ENCODE assay signal across 9 cellular contexts in the genomic region with DNA sequence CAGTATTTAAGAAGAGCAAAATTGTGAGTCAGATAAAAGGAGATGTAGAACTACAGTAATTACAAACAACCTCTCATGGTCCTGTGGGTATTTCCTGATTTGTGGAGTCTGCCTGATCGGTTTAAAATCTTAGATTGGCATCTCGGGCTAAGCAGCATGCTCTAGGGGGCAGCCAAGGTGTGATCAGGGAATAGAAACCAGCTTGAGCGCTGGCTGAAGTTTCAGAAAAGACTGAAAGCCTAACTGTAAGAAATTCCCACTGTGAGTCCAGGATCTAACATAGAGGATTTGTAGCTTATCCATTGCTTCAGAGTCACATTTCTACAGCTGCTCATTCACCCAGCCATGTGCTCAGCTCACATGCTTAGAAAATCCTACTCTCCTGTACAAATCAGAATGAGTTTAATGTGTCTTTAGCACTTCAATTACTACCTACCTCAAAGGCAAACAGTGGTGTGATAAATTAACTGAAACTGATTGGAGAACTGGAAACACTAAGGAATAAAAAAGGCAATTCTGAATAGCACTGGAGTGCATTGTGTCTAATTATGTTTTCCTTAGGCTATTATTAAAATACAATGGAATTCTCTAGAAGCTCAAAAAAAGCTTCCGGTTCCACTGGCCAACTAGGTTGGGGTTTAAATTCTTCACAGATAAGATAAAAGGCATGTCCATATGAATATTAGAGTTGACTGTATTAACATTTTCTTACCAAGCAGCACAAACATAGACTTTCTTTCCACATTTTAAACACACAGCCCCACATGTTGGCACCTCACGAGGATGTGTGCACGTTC.
DNase-seq lines count a peak whose midpoint lies in the region; ATAC-seq and TF ChIP-seq lines count a peak whose summit lies in the region.
"Had no signal": no experiment of that assay in that cellular context is flagged by ENCODE, and none has a peak within 500 bp of the region (broad histone marks: within the 10 kb centered on the region; RNA-seq: fewer than 3 reads in every experiment).

No MANE protein-coding gene starts in this region.

- ATAC-seq in GM18498 (IDR thresholded peaks at IDR 0.05; ENCODE audit: unreplicated experiment) (peak; percentile 52), HG03521 (IDR thresholded peaks at IDR 0.05; ENCODE audit: unreplicated experiment) (no peak), HG03135 (IDR thresholded peaks at IDR 0.05; ENCODE audit: unreplicated experiment) (no peak)
- no peak for ATAC-seq in activated CD8-positive, alpha-beta memory T cell treated with anti-CD3 and anti-CD28 coated beads, Interleukin-2, amount 10 ng/mL, durations not matched to agents 7 days and 5 days

- peaks cover 3% of the 10 kb centered on the region for H3K4me1 ChIP-seq in parathyroid adenoma

- no peaks in the 10 kb centered on the region for H3K4me1 Mint-ChIP-seq in activated CD8-positive, alpha-beta memory T cell treated with anti-CD3 and anti-CD28 coated beads, Interleukin-2, amount 10 ng/mL, durations not matched to agents 7 days and 5 days
- H3K4me1 Mint-ChIP-seq: activated CD4-positive, alpha-beta T cell treated with anti-CD3 and anti-CD28 coated beads, Interleukin-2, amount 10 ng/mL, durations not matched to agents 7 days and 5 days had no signal

- no peaks in the 10 kb centered on the region for H3K27me3 Mint-ChIP-seq in activated CD8-positive, alpha-beta memory T cell treated with anti-CD3 and anti-CD28 coated beads, Interleukin-2, amount 10 ng/mL, durations not matched to agents 7 days and 5 days
- H3K27me3 Mint-ChIP-seq: activated CD4-positive, alpha-beta T cell treated with anti-CD3 and anti-CD28 coated beads, Interleukin-2, amount 10 ng/mL, durations not matched to agents 7 days and 5 days had no signal

- TF ChIP-seq CTCF in parathyroid adenoma (IDR thresholded peaks at IDR 0.05) = peak; percentile 8

- no peaks in the 10 kb centered on the region for H3K9me3 ChIP-seq in parathyroid adenoma (ENCODE audit: control insufficient read depth, low read length)

- no peak overlapping the region for H3K27ac Mint-ChIP-seq in activated CD8-positive, alpha-beta memory T cell treated with anti-CD3 and anti-CD28 coated beads, Interleukin-2, amount 10 ng/mL, durations not matched to agents 7 days and 5 days
- H3K27ac Mint-ChIP-seq: activated CD4-positive, alpha-beta T cell treated with anti-CD3 and anti-CD28 coated beads, Interleukin-2, amount 10 ng/mL, durations not matched to agents 7 days and 5 days had no signal

- H3K4me3 Mint-ChIP-seq in activated CD8-positive, alpha-beta memory T cell treated with anti-CD3 and anti-CD28 coated beads, Interleukin-2, amount 10 ng/mL, durations not matched to agents 7 days and 5 days = no peak overlapping the region
- H3K4me3 Mint-ChIP-seq: activated CD4-positive, alpha-beta T cell treated with anti-CD3 and anti-CD28 coated beads, Interleukin-2, amount 10 ng/mL, durations not matched to agents 7 days and 5 days had no signal

- H3K36me3 Mint-ChIP-seq in activated CD8-positive, alpha-beta memory T cell treated with anti-CD3 and anti-CD28 coated beads, Interleukin-2, amount 10 ng/mL, durations not matched to agents 7 days and 5 days = peaks cover 5% of the 10 kb centered on the region

- H3K79me2 ChIP-seq in parathyroid adenoma = no peaks in the 10 kb centered on the region

- no peak overlapping the region for H2AFZ ChIP-seq in parathyroid adenoma

- no peak overlapping the region for H3K4me3 ChIP-seq in parathyroid adenoma (ENCODE audit: low read depth, low read length)

- no peak overlapping the region for H3K27ac ChIP-seq in parathyroid adenoma

- no peaks in the 10 kb centered on the region for H3K36me3 ChIP-seq in parathyroid adenoma (ENCODE audit: control insufficient read depth, insufficient read depth, low read length)

- H3K27me3 ChIP-seq in parathyroid adenoma (ENCODE audit: control insufficient read depth, insufficient read depth, low read length) = no peaks in the 10 kb centered on the region

- H3K9ac ChIP-seq in parathyroid adenoma = no peak overlapping the region

- no peaks in the 10 kb centered on the region for H3K9me3 Mint-ChIP-seq in activated CD8-positive, alpha-beta memory T cell treated with anti-CD3 and anti-CD28 coated beads, Interleukin-2, amount 10 ng/mL, durations not matched to agents 7 days and 5 days (ENCODE audit: low read depth)

- DNase-seq in LHCN-M2 (ENCODE audit: low read depth) = peak; percentile 23
- DNase-seq in cerebellum (ENCODE audit: low spot score) = peak; percentile 57
- DNase-seq in DMS53 treated with DMSO at 0.1 percent for 48 hours (lab: John Stamatoyannopoulos, UW; ENCODE audit: unreplicated experiment) = no peak
- DNase-seq in activated CD8-positive, alpha-beta memory T cell treated with anti-CD3 and anti-CD28 coated beads, Interleukin-2, amount 10 ng/mL, durations not matched to agents 7 days and 5 days = no peak
- DNase-seq: activated CD4-positive, alpha-beta T cell treated with anti-CD3 and anti-CD28 coated beads, Interleukin-2, amount 10 ng/mL, durations not matched to agents 7 days and 5 days had no signal

- CTCF ChIA-PET in activated CD8-positive, alpha-beta memory T cell treated with anti-CD3 and anti-CD28 coated beads, Interleukin-2, amount 10 ng/mL, durations not matched to agents 7 days and 5 days (lab: Charles Lee) = interaction anchor here (1.1 to 2.3 kb wide), 3 partner anchors 9 to 37 kb away, joined by 3 to 7 read pairs (median 3); no protein-coding TSS in a partner anchor

- H3K4me2 ChIP-seq in parathyroid adenoma (ENCODE audit: low read length) = no peak overlapping the region

Comparison
In these comparisons a context has a peak if more than half of its experiments do, and no peak if none do; other contexts are left out.
1. DNase-seq: peak in LHCN-M2 (single experiment) and cerebellum (single experiment); none in DMS53 treated with DMSO at 0.1 percent for 48 hours (single experiment) and activated CD8-positive, alpha-beta memory T cell treated with anti-CD3 and anti-CD28 coated beads, Interleukin-2, amount 10 ng/mL, durations not matched to agents 7 days and 5 days (single experiment).